7 cellular contexts compared by ENCODE assay signal in the genomic region with DNA sequence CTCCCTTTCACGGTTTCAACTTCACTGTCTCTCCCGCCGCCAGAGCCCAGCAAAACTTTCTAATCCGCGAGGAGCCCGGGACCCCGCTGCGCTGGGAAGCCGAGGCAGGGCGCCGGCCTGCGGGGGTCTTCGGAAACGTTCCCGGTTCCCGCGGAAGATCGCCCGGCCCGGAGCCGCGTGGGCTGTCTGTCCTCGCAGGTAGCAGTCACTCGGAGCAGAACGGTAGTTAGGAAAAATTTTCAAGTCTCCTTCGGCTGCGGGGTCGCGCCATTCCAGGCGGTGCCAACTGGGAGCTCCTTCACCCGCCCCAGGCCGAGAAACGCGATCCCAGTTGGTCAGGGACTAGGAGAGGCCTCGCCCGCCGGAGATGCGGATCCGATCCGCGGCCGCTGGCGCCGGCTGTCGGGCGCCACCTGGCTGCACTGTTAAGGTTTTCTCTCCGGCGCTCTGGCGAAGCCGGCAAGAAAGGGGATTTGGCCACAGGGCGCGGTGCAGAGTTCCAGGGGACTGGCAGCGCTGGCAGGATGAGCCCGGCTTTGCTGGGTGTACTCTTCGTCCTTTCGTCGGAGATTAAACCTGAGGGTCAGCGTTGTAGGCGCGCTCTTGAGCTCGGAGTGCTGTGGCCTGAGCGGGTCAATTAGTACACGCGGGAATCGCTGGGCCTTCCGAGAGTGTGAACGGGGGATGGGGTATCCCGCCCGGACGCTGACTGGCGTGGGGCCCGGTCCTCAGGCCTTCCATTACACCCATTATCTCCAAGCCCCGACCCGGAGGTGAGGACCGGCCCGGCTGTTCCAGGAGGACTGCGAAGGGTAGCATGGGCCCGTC.
DNase-seq lines count a peak whose midpoint lies in the region; ATAC-seq and TF ChIP-seq lines count a peak whose summit lies in the region.

No MANE protein-coding gene starts in this region.

- H3K27me3 ChIP-seq in adrenal gland (no peaks in the 10 kb centered on the region), ovary (no peaks in the 10 kb centered on the region), thoracic aorta (replicated peaks; ENCODE audit: insufficient read depth) (no peaks in the 10 kb centered on the region)

- TF ChIP-seq EP300 in ovary (IDR thresholded peaks at IDR 0.05), result no peak

- TF ChIP-seq CTCF in adrenal gland (IDR thresholded peaks at IDR 0.05) (peak; percentile 33 to 77 (median 66)), ovary (IDR thresholded peaks at IDR 0.05) (peak; percentile 49 to 78 (median 64)), thoracic aorta (IDR thresholded peaks at IDR 0.05) (peak; percentile 76)

- 1 to 9% (median 7%) methylated on average over 13 to 78 of the region's 78 CpGs for WGBS in adrenal gland, 4 donors
- 6% methylated on average over 74 to 78 of the region's 78 CpGs for WGBS in ovary, 3 donors

- H3K9me3 ChIP-seq in adrenal gland (replicated peaks in 1 of 3) (no peaks in the 10 kb centered on the region), ovary (no peaks in the 10 kb centered on the region), thoracic aorta (no peaks in the 10 kb centered on the region)

- H3K36me3 ChIP-seq in adrenal gland (replicated peaks in 1 of 2) (no peaks in the 10 kb centered on the region), ovary (no peaks in the 10 kb centered on the region), thoracic aorta (no peaks in the 10 kb centered on the region)

- peak; percentile 71 for ATAC-seq in GM18511 (IDR thresholded peaks at IDR 0.05; ENCODE audit: unreplicated experiment)
- peak; percentile 69 for ATAC-seq in thoracic aorta (ENCODE audit: insufficient number of reproducible peaks, low FRiP score, low read depth)

- H3K27ac ChIP-seq in adrenal gland (peak overlapping the region in 1 of 5 donors; percentile 43), ovary (peak overlapping the region; percentile 26 to 28), thoracic aorta (no peak overlapping the region)

- intact Hi-C loops in adrenal gland (cut with DNase I) (loop anchor here (2.0 to 5.0 kb wide), 4 partner anchors 53 to 389 kb away; no protein-coding TSS in a partner anchor), cardiac septum (cut with DNase I) (loop anchor here (1.0 to 5.0 kb wide), 4 partner anchors 54 to 384 kb away; partner anchors contain the start of gene DHRS7B), ovary (cut with DNase I) (loop anchor here (2.0 to 10.0 kb wide), 9 partner anchors 54 to 394 kb away; partner anchors contain the start of genes MAP2K3 (in 3 of the 4) and DHRS7B (in 1 of the 4))

- DNase-seq in LoVo (ENCODE audit: low spot score) (peak; percentile 62), T-helper 1 cell (peak; percentile 23 to 64 (median 48)), adrenal gland (peak; percentile 71 to 88 (median 83)), cardiac septum (ENCODE audit: low spot score) (peak; percentile 92), ovary (peak; percentile 76 to 89 (median 80)), thoracic aorta (ENCODE audit: low spot score) (peak; percentile 32)

- H3K4me1 ChIP-seq in adrenal gland (replicated peaks in 1 of 2) (peaks cover 0 to 8% of the 10 kb centered on the region in 2 donors), ovary (ENCODE audit: insufficient read depth) (peaks cover 5% of the 10 kb centered on the region), thoracic aorta (ENCODE audit: control insufficient read depth in 1 of 2, low read depth in 2 of 2) (peaks cover 0 to 13% of the 10 kb centered on the region in 2 donors)

- peak overlapping the region in 2 of 4 donors; percentile 0 to 47 for H3K4me3 ChIP-seq in adrenal gland
- H3K4me3 ChIP-seq in ovary, result peak overlapping the region; percentile 45
- H3K4me3 ChIP-seq in thoracic aorta, result peak overlapping the region; percentile 75

- TF ChIP-seq POLR2A in adrenal gland (IDR thresholded peaks at IDR 0.05), result no peak
- TF ChIP-seq POLR2A in ovary (IDR thresholded peaks at IDR 0.05), result no peak

Comparison
In these comparisons a context has a peak if more than half of its experiments do, and no peak if none do; other contexts are left out.
1. DNase-seq: peak in every context shown above with its lines; median percentile 92 in cardiac septum; 83 in adrenal gland; 80 in ovary; 62 in LoVo; 48 in T-helper 1 cell; 32 in thoracic aorta.
2. H3K27ac ChIP-seq: peak in ovary (2 of 2); none in thoracic aorta (0 of 2).
3. Peak in every context shown above with its lines, with median percentiles within 50 percentile points of each other: CTCF ChIP-seq.